ENCODE assay signal across 1 cellular context in the genomic region with DNA sequence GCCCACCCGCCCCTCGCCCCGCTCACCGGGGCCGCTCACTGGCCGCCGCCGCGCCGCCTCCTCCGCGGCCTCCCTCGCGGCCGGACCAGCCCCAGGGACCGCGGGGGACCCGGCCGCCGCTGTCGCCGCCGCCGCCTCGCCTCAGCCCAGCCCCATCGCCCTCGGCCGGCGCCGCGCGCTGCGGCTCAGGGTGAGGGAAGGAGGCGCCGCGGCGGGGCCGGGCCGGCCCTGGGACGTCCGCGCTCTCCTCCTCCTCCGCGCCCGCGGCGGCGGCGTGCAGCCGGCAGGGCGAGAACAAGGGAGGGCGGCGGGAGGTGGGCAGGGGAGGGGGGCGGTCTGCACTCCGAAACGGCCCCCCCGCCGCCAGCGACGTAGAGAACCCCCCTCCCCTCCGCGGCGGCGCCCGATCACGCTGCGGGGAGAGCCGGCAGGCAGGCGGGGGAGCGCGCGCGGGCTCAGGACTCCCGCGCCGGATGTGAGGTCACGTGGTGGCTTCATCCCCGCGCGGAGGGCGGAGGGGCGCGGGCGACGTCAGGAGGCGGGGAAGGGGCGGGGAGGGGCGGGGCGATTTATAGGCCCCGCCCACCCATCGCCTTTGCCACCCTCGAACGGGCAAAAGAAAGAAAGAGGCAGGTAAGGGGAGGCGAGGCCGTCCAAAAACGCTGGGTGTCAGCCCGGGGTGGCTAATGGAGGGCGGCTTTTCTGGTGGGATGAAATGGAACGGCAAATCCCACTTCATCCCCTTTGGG.
TF ChIP-seq lines count a peak whose summit lies in the region.

A gene (minus strand): TSS at position 463 of the 749 bp plus-strand sequence. CDS start 24,812 bp downstream, outside the sequence.

TF ChIP-seq in K562, 482 proteins besides CTCF, POLR2A, EP300 and RAD21 (continued from another document and continues in another):
- TF ChIP-seq, protein P1, sequence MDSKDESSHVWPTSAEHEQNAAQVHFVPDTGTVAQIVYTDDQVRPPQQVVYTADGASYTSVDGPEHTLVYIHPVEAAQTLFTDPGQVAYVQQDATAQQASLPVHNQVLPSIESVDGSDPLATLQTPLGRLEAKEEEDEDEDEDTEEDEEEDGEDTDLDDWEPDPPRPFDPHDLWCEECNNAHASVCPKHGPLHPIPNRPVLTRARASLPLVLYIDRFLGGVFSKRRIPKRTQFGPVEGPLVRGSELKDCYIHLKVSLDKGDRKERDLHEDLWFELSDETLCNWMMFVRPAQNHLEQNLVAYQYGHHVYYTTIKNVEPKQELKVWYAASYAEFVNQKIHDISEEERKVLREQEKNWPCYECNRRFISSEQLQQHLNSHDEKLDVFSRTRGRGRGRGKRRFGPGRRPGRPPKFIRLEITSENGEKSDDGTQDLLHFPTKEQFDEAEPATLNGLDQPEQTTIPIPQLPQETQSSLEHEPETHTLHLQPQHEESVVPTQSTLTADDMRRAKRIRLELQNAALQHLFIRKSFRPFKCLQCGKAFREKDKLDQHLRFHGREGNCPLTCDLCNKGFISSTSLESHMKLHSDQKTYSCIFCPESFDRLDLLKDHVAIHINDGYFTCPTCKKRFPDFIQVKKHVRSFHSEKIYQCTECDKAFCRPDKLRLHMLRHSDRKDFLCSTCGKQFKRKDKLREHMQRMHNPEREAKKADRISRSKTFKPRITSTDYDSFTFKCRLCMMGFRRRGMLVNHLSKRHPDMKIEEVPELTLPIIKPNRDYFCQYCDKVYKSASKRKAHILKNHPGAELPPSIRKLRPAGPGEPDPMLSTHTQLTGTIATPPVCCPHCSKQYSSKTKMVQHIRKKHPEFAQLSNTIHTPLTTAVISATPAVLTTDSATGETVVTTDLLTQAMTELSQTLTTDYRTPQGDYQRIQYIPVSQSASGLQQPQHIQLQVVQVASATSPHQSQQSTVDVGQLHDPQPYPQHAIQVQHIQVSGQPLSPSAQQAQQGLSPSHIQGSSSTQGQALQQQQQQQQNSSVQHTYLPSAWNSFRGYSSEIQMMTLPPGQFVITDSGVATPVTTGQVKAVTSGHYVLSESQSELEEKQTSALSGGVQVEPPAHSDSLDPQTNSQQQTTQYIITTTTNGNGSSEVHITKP (IDR thresholded peaks at IDR 0.05; ENCODE audit: partially characterized antibody), result no peak
- TF ChIP-seq NCOR1 (IDR thresholded peaks at IDR 0.05) (peak; percentile 16; the same call in 1 of the 2 replicates), ZEB2 (IDR thresholded peaks at IDR 0.05) (no peak), ZNF589 (CRISPR knock-in tag; IDR thresholded peaks at IDR 0.05; ENCODE audit: low read depth) (0 out of 2 replicates have a peak, but pooled peaks have one; percentile 65), KLF1 (tag; IDR thresholded peaks at IDR 0.05) (no peak), NFIX (CRISPR knock-in tag; IDR thresholded peaks at IDR 0.05; ENCODE audit: low read depth) (no peak), DIDO1 (tag; IDR thresholded peaks at IDR 0.05; ENCODE audit: low read depth) (no peak), JUNB (CRISPR knock-in tag; conservative IDR thresholded peaks at IDR 0.05) (no peak), SAP30 (IDR thresholded peaks at IDR 0.05; ENCODE audit: borderline replicate concordance, insufficient read depth, low read depth, low read length, poor library complexity, severe bottlenecking) (peak; percentile 15), CREB1 (IDR thresholded peaks at IDR 0.05) (peak; percentile 80), CREB1 (CRISPR knock-in tag; IDR thresholded peaks at IDR 0.05) (peak; percentile 86), ZNF644 (tag; IDR thresholded peaks at IDR 0.05; ENCODE audit: low read depth) (no peak), ATF7 (IDR thresholded peaks at IDR 0.05) (no peak; the same call in 1 of the 2 replicates), NCOA1 (IDR thresholded peaks at IDR 0.05; ENCODE audit: low read depth) (no peak), MTA2 (IDR thresholded peaks at IDR 0.05; ENCODE audit: low read depth) (no peak), CHD4 (IDR thresholded peaks at IDR 0.05; ENCODE audit: insufficient read depth, insufficient replicate concordance, low read depth, low read length, poor library complexity, severe bottlenecking) (no peak), ETV5 (CRISPR knock-in tag; IDR thresholded peaks at IDR 0.05; ENCODE audit: low read depth) (0 out of 2 replicates have a peak, but pooled peaks have one; percentile 55), CSDE1 (IDR thresholded peaks at IDR 0.05) (0 out of 4 replicates have a peak, but pooled peaks of 1 of the 2 experiments have one; percentile 18), PCBP1 (IDR thresholded peaks at IDR 0.05; ENCODE audit: low read depth, low read length, poor library complexity, severe bottlenecking) (peak; percentile 40), PCBP2 (IDR thresholded peaks at IDR 0.05; ENCODE audit: low read depth, low read length, poor library complexity, severe bottlenecking) (peak; percentile 52)
- TF ChIP-seq, protein P2, sequence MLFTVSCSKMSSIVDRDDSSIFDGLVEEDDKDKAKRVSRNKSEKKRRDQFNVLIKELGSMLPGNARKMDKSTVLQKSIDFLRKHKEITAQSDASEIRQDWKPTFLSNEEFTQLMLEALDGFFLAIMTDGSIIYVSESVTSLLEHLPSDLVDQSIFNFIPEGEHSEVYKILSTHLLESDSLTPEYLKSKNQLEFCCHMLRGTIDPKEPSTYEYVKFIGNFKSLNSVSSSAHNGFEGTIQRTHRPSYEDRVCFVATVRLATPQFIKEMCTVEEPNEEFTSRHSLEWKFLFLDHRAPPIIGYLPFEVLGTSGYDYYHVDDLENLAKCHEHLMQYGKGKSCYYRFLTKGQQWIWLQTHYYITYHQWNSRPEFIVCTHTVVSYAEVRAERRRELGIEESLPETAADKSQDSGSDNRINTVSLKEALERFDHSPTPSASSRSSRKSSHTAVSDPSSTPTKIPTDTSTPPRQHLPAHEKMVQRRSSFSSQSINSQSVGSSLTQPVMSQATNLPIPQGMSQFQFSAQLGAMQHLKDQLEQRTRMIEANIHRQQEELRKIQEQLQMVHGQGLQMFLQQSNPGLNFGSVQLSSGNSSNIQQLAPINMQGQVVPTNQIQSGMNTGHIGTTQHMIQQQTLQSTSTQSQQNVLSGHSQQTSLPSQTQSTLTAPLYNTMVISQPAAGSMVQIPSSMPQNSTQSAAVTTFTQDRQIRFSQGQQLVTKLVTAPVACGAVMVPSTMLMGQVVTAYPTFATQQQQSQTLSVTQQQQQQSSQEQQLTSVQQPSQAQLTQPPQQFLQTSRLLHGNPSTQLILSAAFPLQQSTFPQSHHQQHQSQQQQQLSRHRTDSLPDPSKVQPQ (CRISPR knock-in tag; IDR thresholded peaks at IDR 0.05; ENCODE audit: borderline replicate concordance), result no peak
- TF ChIP-seq, protein P3, sequence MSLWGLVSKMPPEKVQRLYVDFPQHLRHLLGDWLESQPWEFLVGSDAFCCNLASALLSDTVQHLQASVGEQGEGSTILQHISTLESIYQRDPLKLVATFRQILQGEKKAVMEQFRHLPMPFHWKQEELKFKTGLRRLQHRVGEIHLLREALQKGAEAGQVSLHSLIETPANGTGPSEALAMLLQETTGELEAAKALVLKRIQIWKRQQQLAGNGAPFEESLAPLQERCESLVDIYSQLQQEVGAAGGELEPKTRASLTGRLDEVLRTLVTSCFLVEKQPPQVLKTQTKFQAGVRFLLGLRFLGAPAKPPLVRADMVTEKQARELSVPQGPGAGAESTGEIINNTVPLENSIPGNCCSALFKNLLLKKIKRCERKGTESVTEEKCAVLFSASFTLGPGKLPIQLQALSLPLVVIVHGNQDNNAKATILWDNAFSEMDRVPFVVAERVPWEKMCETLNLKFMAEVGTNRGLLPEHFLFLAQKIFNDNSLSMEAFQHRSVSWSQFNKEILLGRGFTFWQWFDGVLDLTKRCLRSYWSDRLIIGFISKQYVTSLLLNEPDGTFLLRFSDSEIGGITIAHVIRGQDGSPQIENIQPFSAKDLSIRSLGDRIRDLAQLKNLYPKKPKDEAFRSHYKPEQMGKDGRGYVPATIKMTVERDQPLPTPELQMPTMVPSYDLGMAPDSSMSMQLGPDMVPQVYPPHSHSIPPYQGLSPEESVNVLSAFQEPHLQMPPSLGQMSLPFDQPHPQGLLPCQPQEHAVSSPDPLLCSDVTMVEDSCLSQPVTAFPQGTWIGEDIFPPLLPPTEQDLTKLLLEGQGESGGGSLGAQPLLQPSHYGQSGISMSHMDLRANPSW (CRISPR knock-in tag; IDR thresholded peaks at IDR 0.05), result no peak
- TF ChIP-seq, protein P4, sequence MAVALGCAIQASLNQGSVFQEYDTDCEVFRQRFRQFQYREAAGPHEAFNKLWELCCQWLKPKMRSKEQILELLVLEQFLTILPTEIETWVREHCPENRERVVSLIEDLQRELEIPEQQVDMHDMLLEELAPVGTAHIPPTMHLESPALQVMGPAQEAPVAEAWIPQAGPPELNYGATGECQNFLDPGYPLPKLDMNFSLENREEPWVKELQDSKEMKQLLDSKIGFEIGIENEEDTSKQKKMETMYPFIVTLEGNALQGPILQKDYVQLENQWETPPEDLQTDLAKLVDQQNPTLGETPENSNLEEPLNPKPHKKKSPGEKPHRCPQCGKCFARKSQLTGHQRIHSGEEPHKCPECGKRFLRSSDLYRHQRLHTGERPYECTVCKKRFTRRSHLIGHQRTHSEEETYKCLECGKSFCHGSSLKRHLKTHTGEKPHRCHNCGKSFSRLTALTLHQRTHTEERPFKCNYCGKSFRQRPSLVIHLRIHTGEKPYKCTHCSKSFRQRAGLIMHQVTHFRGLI (CRISPR knock-in tag; IDR thresholded peaks at IDR 0.05), result no peak
- TF ChIP-seq, protein P5, sequence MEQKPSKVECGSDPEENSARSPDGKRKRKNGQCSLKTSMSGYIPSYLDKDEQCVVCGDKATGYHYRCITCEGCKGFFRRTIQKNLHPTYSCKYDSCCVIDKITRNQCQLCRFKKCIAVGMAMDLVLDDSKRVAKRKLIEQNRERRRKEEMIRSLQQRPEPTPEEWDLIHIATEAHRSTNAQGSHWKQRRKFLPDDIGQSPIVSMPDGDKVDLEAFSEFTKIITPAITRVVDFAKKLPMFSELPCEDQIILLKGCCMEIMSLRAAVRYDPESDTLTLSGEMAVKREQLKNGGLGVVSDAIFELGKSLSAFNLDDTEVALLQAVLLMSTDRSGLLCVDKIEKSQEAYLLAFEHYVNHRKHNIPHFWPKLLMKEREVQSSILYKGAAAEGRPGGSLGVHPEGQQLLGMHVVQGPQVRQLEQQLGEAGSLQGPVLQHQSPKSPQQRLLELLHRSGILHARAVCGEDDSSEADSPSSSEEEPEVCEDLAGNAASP (IDR thresholded peaks at IDR 0.05), result no peak
- TF ChIP-seq, protein P6, sequence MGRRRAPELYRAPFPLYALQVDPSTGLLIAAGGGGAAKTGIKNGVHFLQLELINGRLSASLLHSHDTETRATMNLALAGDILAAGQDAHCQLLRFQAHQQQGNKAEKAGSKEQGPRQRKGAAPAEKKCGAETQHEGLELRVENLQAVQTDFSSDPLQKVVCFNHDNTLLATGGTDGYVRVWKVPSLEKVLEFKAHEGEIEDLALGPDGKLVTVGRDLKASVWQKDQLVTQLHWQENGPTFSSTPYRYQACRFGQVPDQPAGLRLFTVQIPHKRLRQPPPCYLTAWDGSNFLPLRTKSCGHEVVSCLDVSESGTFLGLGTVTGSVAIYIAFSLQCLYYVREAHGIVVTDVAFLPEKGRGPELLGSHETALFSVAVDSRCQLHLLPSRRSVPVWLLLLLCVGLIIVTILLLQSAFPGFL (CRISPR knock-in tag; IDR thresholded peaks at IDR 0.05), result no peak
- TF ChIP-seq, protein P7, sequence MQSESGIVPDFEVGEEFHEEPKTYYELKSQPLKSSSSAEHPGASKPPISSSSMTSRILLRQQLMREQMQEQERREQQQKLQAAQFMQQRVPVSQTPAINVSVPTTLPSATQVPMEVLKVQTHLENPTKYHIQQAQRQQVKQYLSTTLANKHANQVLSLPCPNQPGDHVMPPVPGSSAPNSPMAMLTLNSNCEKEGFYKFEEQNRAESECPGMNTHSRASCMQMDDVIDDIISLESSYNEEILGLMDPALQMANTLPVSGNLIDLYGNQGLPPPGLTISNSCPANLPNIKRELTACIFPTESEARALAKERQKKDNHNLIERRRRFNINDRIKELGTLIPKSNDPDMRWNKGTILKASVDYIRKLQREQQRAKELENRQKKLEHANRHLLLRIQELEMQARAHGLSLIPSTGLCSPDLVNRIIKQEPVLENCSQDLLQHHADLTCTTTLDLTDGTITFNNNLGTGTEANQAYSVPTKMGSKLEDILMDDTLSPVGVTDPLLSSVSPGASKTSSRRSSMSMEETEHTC (IDR thresholded peaks at IDR 0.05), result 0 out of 2 replicates have a peak, but pooled peaks have one; percentile 33
- TF ChIP-seq, protein P8, sequence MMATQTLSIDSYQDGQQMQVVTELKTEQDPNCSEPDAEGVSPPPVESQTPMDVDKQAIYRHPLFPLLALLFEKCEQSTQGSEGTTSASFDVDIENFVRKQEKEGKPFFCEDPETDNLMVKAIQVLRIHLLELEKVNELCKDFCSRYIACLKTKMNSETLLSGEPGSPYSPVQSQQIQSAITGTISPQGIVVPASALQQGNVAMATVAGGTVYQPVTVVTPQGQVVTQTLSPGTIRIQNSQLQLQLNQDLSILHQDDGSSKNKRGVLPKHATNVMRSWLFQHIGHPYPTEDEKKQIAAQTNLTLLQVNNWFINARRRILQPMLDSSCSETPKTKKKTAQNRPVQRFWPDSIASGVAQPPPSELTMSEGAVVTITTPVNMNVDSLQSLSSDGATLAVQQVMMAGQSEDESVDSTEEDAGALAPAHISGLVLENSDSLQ (IDR thresholded peaks at IDR 0.05), result no peak
- TF ChIP-seq, protein P9, sequence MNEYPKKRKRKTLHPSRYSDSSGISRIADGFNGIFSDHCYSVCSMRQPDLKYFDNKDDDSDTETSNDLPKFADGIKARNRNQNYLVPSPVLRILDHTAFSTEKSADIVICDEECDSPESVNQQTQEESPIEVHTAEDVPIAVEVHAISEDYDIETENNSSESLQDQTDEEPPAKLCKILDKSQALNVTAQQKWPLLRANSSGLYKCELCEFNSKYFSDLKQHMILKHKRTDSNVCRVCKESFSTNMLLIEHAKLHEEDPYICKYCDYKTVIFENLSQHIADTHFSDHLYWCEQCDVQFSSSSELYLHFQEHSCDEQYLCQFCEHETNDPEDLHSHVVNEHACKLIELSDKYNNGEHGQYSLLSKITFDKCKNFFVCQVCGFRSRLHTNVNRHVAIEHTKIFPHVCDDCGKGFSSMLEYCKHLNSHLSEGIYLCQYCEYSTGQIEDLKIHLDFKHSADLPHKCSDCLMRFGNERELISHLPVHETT (CRISPR knock-in tag; conservative IDR thresholded peaks at IDR 0.05 in 1 of 2, IDR thresholded peaks at IDR 0.05 in 1 of 2), result peak in 1 of 2 experiments; percentile 83; a peak in 2 of 4 replicates
- TF ChIP-seq, protein P10, sequence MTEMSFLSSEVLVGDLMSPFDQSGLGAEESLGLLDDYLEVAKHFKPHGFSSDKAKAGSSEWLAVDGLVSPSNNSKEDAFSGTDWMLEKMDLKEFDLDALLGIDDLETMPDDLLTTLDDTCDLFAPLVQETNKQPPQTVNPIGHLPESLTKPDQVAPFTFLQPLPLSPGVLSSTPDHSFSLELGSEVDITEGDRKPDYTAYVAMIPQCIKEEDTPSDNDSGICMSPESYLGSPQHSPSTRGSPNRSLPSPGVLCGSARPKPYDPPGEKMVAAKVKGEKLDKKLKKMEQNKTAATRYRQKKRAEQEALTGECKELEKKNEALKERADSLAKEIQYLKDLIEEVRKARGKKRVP (CRISPR knock-in tag; IDR thresholded peaks at IDR 0.05), result no peak
- TF ChIP-seq, protein P11, sequence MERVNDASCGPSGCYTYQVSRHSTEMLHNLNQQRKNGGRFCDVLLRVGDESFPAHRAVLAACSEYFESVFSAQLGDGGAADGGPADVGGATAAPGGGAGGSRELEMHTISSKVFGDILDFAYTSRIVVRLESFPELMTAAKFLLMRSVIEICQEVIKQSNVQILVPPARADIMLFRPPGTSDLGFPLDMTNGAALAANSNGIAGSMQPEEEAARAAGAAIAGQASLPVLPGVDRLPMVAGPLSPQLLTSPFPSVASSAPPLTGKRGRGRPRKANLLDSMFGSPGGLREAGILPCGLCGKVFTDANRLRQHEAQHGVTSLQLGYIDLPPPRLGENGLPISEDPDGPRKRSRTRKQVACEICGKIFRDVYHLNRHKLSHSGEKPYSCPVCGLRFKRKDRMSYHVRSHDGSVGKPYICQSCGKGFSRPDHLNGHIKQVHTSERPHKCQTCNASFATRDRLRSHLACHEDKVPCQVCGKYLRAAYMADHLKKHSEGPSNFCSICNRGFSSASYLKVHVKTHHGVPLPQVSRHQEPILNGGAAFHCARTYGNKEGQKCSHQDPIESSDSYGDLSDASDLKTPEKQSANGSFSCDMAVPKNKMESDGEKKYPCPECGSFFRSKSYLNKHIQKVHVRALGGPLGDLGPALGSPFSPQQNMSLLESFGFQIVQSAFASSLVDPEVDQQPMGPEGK (CRISPR knock-in tag; IDR thresholded peaks at IDR 0.05; ENCODE audit: borderline replicate concordance), result no peak
